ENCODE assay signal across 9 cellular contexts in genomic region chr19:49997709-49998108, GRCh38. TPM values are rescaled to one million over a fixed set of nuclear protein-coding genes. Genes with fewer than 3 reads are reported as not detected.
DNase-seq lines count a peak whose midpoint lies in the region; ATAC-seq, FAIRE-seq and TF ChIP-seq lines count a peak whose summit lies in the region.
"Had no signal": no experiment of that assay in that cellular context is flagged by ENCODE, and none has a peak within 500 bp of the region (broad histone marks: within the 10 kb centered on the region; RNA-seq: fewer than 3 reads in every experiment).

No MANE protein-coding gene starts in this region.

- DNase-seq in COLO668 (lab: John Stamatoyannopoulos, UW; ENCODE audit: unreplicated experiment) (peak; percentile 6), GM19239 (ENCODE audit: insufficient read length, low spot score) (peak; percentile 50), RKO (ENCODE audit: low spot score) (peak; percentile 57), fibroblast of peridontal ligament (ENCODE audit: extremely low read depth) (peak; percentile 12), NCI-H1694 treated with DMSO at 0.1 percent for 48 hours (lab: John Stamatoyannopoulos, UW) (no peak), omental fat pad (ENCODE audit: low spot score) (no peak)
- DNase-seq: right cardiac atrium had no signal

- peak; percentile 73 for FAIRE-seq in GM19239 (lab: Jason Lieb, UNC)

- ATAC-seq in HG03139 (IDR thresholded peaks at IDR 0.05; ENCODE audit: unreplicated experiment) (no peak), HG03442 (IDR thresholded peaks at IDR 0.05; ENCODE audit: unreplicated experiment) (no peak), omental fat pad (ENCODE audit: low FRiP score) (no peak)

- no peak for TF ChIP-seq CTCF in omental fat pad (IDR thresholded peaks at IDR 0.05)

RNA-seq across cellular contexts. Expression of gene VRK3, which starts 27.5 kb away (rescaled TPM):
- total RNA-seq in omental fat pad: 10 to 100 TPM; 14.4 to 43.0 (median 27.6) TPM

RNA-seq across cellular contexts. Expression of gene ZNF473, which starts 28.1 kb away (rescaled TPM):
- 10 to 100 TPM in 2 of 4 donors, 1 to 10 TPM in 2; 7.3 to 13.6 (median 10.6) TPM for total RNA-seq in omental fat pad

RNA-seq across cellular contexts. Expression of gene SIGLEC11, which starts 36.7 kb away (rescaled TPM):
- 1 to 10 TPM; 1.7 to 9.0 (median 5.1) TPM for total RNA-seq in omental fat pad

Comparison
In these comparisons a context has a peak if more than half of its experiments do, and no peak if none do; other contexts are left out.
1. DNase-seq: peak in COLO668 (single experiment), GM19239 (single experiment), RKO (single experiment) and fibroblast of peridontal ligament (single experiment); none in NCI-H1694 treated with DMSO at 0.1 percent for 48 hours (single experiment) and omental fat pad (single experiment).